In the genomic region with DNA sequence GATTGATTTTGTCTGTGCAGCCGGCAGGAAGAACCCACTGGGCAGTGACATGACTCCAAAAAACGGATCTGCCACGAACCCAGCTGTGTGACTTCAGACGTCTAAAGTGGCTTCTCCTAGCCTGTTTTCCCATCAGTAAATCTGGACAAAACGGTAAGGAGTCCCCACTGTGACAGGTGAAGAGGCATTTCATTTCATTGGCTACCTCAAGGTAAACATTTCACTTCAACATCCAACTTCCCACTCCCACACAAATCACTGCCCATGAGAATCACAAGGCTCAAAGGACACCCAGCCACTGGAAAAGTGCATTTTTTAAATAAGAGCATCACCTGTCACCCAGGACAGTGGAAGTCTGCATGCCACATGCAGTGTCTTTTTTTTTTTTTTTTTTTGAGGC, we compare ENCODE assay signal across 1 cellular context.
TF ChIP-seq lines count a peak whose summit lies in the region.

No MANE protein-coding gene starts in this region.

TF ChIP-seq in H1, 55 proteins besides CTCF, POLR2A, EP300 and RAD21 (continued from another document):
- TF ChIP-seq POLR2AphosphoS5 (IDR thresholded peaks at IDR 0.05; ENCODE audit: low read depth, low read length) = no peak
- no peak for TF ChIP-seq JUND (IDR thresholded peaks at IDR 0.05; ENCODE audit: low read length)
- no peak for TF ChIP-seq TCF12 (IDR thresholded peaks at IDR 0.05; ENCODE audit: low read depth, low read length)
- TF ChIP-seq TAF7 (optimal IDR thresholded peaks at IDR 0.05; ENCODE audit: borderline replicate concordance, low read depth, low read length) = no peak
- TF ChIP-seq TEAD4 (IDR thresholded peaks at IDR 0.05; ENCODE audit: low read depth, low read length) = no peak
- no peak for TF ChIP-seq CHD1 (IDR thresholded peaks at IDR 0.05; ENCODE audit: low read depth, low read length)
- TF ChIP-seq, protein P1, sequence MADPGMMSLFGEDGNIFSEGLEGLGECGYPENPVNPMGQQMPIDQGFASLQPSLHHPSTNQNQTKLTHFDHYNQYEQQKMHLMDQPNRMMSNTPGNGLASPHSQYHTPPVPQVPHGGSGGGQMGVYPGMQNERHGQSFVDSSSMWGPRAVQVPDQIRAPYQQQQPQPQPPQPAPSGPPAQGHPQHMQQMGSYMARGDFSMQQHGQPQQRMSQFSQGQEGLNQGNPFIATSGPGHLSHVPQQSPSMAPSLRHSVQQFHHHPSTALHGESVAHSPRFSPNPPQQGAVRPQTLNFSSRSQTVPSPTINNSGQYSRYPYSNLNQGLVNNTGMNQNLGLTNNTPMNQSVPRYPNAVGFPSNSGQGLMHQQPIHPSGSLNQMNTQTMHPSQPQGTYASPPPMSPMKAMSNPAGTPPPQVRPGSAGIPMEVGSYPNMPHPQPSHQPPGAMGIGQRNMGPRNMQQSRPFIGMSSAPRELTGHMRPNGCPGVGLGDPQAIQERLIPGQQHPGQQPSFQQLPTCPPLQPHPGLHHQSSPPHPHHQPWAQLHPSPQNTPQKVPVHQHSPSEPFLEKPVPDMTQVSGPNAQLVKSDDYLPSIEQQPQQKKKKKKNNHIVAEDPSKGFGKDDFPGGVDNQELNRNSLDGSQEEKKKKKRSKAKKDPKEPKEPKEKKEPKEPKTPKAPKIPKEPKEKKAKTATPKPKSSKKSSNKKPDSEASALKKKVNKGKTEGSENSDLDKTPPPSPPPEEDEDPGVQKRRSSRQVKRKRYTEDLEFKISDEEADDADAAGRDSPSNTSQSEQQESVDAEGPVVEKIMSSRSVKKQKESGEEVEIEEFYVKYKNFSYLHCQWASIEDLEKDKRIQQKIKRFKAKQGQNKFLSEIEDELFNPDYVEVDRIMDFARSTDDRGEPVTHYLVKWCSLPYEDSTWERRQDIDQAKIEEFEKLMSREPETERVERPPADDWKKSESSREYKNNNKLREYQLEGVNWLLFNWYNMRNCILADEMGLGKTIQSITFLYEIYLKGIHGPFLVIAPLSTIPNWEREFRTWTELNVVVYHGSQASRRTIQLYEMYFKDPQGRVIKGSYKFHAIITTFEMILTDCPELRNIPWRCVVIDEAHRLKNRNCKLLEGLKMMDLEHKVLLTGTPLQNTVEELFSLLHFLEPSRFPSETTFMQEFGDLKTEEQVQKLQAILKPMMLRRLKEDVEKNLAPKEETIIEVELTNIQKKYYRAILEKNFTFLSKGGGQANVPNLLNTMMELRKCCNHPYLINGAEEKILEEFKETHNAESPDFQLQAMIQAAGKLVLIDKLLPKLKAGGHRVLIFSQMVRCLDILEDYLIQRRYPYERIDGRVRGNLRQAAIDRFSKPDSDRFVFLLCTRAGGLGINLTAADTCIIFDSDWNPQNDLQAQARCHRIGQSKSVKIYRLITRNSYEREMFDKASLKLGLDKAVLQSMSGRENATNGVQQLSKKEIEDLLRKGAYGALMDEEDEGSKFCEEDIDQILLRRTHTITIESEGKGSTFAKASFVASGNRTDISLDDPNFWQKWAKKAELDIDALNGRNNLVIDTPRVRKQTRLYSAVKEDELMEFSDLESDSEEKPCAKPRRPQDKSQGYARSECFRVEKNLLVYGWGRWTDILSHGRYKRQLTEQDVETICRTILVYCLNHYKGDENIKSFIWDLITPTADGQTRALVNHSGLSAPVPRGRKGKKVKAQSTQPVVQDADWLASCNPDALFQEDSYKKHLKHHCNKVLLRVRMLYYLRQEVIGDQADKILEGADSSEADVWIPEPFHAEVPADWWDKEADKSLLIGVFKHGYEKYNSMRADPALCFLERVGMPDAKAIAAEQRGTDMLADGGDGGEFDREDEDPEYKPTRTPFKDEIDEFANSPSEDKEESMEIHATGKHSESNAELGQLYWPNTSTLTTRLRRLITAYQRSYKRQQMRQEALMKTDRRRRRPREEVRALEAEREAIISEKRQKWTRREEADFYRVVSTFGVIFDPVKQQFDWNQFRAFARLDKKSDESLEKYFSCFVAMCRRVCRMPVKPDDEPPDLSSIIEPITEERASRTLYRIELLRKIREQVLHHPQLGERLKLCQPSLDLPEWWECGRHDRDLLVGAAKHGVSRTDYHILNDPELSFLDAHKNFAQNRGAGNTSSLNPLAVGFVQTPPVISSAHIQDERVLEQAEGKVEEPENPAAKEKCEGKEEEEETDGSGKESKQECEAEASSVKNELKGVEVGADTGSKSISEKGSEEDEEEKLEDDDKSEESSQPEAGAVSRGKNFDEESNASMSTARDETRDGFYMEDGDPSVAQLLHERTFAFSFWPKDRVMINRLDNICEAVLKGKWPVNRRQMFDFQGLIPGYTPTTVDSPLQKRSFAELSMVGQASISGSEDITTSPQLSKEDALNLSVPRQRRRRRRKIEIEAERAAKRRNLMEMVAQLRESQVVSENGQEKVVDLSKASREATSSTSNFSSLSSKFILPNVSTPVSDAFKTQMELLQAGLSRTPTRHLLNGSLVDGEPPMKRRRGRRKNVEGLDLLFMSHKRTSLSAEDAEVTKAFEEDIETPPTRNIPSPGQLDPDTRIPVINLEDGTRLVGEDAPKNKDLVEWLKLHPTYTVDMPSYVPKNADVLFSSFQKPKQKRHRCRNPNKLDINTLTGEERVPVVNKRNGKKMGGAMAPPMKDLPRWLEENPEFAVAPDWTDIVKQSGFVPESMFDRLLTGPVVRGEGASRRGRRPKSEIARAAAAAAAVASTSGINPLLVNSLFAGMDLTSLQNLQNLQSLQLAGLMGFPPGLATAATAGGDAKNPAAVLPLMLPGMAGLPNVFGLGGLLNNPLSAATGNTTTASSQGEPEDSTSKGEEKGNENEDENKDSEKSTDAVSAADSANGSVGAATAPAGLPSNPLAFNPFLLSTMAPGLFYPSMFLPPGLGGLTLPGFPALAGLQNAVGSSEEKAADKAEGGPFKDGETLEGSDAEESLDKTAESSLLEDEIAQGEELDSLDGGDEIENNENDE (IDR thresholded peaks at IDR 0.05; ENCODE audit: insufficient replicate concordance, low read length) = no peak
- no peak for TF ChIP-seq FOSL1 (IDR thresholded peaks at IDR 0.05; ENCODE audit: insufficient read depth, low read depth, low read length)
- no peak for TF ChIP-seq CREB1 (IDR thresholded peaks at IDR 0.05)
- TF ChIP-seq, protein P2, sequence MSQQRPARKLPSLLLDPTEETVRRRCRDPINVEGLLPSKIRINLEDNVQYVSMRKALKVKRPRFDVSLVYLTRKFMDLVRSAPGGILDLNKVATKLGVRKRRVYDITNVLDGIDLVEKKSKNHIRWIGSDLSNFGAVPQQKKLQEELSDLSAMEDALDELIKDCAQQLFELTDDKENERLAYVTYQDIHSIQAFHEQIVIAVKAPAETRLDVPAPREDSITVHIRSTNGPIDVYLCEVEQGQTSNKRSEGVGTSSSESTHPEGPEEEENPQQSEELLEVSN (IDR thresholded peaks at IDR 0.05) = no peak
- TF ChIP-seq EGR1 (IDR thresholded peaks at IDR 0.05; ENCODE audit: borderline replicate concordance, low read depth, low read length) = no peak
